Comparison of ENCODE assay signal across 16 cellular contexts in the genomic region with DNA sequence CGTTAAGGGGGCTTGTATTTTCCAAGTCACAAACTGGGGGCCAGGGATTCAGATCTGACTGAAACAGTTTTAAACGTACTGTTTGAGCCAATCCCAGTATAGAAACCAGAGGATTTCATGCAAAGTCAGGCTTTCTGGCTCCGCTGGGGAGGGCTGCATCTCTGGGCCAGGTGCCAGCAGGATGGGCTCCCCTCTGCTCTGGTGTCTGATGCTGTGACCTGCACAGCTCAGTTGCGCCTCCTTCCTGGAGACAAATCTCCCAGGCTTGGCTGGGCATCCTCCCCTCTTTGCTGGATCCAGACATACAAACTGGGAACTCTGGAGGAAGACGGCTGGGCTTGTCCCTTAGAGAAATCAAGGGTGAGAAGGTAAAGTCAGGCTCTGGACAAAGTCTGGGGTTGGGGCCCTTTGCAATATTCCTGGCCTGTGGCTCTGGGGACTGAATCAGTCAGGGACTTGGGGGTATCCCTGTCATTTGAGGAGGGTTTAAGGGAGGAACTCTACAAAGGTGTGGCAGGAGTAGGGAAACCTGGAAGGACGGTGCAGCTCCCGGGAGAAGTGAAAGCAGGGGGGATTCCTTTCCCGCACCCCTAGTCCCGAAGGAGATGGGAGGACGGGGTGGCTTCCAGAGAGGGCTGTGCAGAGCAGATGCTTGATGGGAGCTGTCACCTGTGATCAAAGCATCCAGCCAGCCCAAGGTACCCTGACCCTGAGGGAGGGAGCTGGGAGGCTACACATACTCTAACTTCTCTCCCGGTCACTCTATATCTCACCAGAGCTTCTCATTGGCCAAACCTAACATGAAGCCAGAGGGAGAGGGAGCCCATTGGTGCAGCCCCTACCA.
"Had no signal": no experiment of that assay in that cellular context is flagged by ENCODE, and none has a peak within 500 bp of the region (broad histone marks: within the 10 kb centered on the region; RNA-seq: fewer than 3 reads in every experiment).

No MANE protein-coding gene starts in this region.

- H3K36me3 Mint-ChIP-seq: activated CD4-positive, alpha-beta memory T cell treated with anti-CD3 and anti-CD28 coated beads for 36 hours; mesothelial cell of epicardium had no signal

- H3K9me3 Mint-ChIP-seq: activated CD4-positive, alpha-beta memory T cell treated with anti-CD3 and anti-CD28 coated beads for 36 hours; activated naive CD4-positive, alpha-beta T cell treated with anti-CD3 and anti-CD28 coated beads for 36 hours; dendritic cell treated with granulocyte-macrophage colony-stimulating factor and Interleukin-4, amounts not matched to agents 40 ng/mL and 50 ng/mL, for 4 days; effector memory CD8-positive, alpha-beta T cell; neural crest cell had no signal

- ATAC-seq: effector memory CD8-positive, alpha-beta T cell; lower lobe of right lung had no signal

- H3K4me1 ChIP-seq: lower lobe of right lung, tibial artery, vagina had no signal

- H3K4me3 Mint-ChIP-seq: activated CD4-positive, alpha-beta memory T cell treated with anti-CD3 and anti-CD28 coated beads for 36 hours; activated naive CD4-positive, alpha-beta T cell treated with anti-CD3 and anti-CD28 coated beads for 36 hours; dendritic cell treated with granulocyte-macrophage colony-stimulating factor and Interleukin-4, amounts not matched to agents 40 ng/mL and 50 ng/mL, for 4 days; effector memory CD8-positive, alpha-beta T cell; mesothelial cell of epicardium; neural crest cell had no signal

- H3K4me1 Mint-ChIP-seq: mesothelial cell of epicardium, neural crest cell had no signal

- H3K27ac ChIP-seq: cardiac muscle cell, lower lobe of right lung, ovary, tibial artery, vagina had no signal

- H3K9me3 ChIP-seq: lower lobe of right lung, ovary, tibial artery, vagina had no signal

- H3K36me3 ChIP-seq: cardiac muscle cell, lower lobe of right lung, ovary, tibial artery, vagina had no signal

- H3K4me3 ChIP-seq: cardiac muscle cell, lower lobe of right lung, ovary, tibial artery, vagina had no signal

- DNase-seq: activated CD4-positive, alpha-beta memory T cell treated with anti-CD3 and anti-CD28 coated beads for 36 hours; activated naive CD4-positive, alpha-beta T cell treated with anti-CD3 and anti-CD28 coated beads for 36 hours; effector memory CD8-positive, alpha-beta T cell; erythroblast; hypothalamus; lower lobe of right lung; ovary; stimulated activated CD4-positive, alpha-beta T cell treated with anti-CD3 and anti-CD28 coated beads, Interleukin-15, amount 100 ng/mL, for 24 hours; stimulated activated CD4-positive, alpha-beta T cell treated with anti-CD3 and anti-CD28 coated beads, Interleukin-4, amount 100 ng/mL, for 4 hours; T-helper 9 cell had no signal

- H3K27ac Mint-ChIP-seq: activated CD4-positive, alpha-beta memory T cell treated with anti-CD3 and anti-CD28 coated beads for 36 hours; activated naive CD4-positive, alpha-beta T cell treated with anti-CD3 and anti-CD28 coated beads for 36 hours; dendritic cell treated with granulocyte-macrophage colony-stimulating factor and Interleukin-4, amounts not matched to agents 40 ng/mL and 50 ng/mL, for 4 days; mesothelial cell of epicardium had no signal

- H3K27me3 ChIP-seq: ovary, vagina had no signal
